Comparison of ENCODE assay signal across 15 cellular contexts in genomic region chr4:12036450-12036849, GRCh38.
DNase-seq lines count a peak whose midpoint lies in the region; ATAC-seq and TF ChIP-seq lines count a peak whose summit lies in the region.
"Had no signal": no experiment of that assay in that cellular context is flagged by ENCODE, and none has a peak within 500 bp of the region (broad histone marks: within the 10 kb centered on the region; RNA-seq: fewer than 3 reads in every experiment).

No MANE protein-coding gene starts in this region.

- TF ChIP-seq CTCF in left ventricle myocardium inferior (IDR thresholded peaks at IDR 0.05; ENCODE audit: borderline replicate concordance) (no peak), fibroblast of pulmonary artery (IDR thresholded peaks at IDR 0.05; ENCODE audit: low read length, missing control alignments) (no peak)

- H3K4me1 ChIP-seq in left ventricle myocardium inferior: no peaks in the 10 kb centered on the region
- H3K4me1 ChIP-seq: BLaER1 treated with 17β-estradiol and CSF1 and Interleukin-3, amounts not matched to agents 10 nM and 100 nM had no signal

- intact Hi-C loops in left ventricle myocardium superior (cut with micrococcal nuclease) (no loop called here), left ventricle myocardium inferior (cut with micrococcal nuclease) (no loop called here)

- H3K27me3 ChIP-seq in left ventricle myocardium inferior (ENCODE audit: low read depth): no peaks in the 10 kb centered on the region
- H3K27me3 ChIP-seq: BLaER1 treated with 17β-estradiol and CSF1 and Interleukin-3, amounts not matched to agents 10 nM and 100 nM had no signal

- DNase-seq in left ventricle myocardium superior (no peak), left ventricle myocardium inferior (no peak), dermis blood vessel endothelial cell (peak; percentile 45), fibroblast of pulmonary artery (ENCODE audit: low read depth) (peak; percentile 64)
- DNase-seq in stimulated activated CD4-positive, alpha-beta T cell treated with anti-CD3 and anti-CD28 coated beads, Interleukin-2, amount 100 ng/mL, for 48 hours: no peak
- DNase-seq: Calu3; CD8-positive, alpha-beta T cell; DMS79 treated with DMSO at 0.1 percent for 48 hours; GF-D8; GOT3; H7; HFFc6 had no signal

- H3K36me3 ChIP-seq in left ventricle myocardium inferior: no peaks in the 10 kb centered on the region
- H3K36me3 ChIP-seq: BLaER1 treated with 17β-estradiol and CSF1 and Interleukin-3, amounts not matched to agents 10 nM and 100 nM had no signal

- H3K4me3 ChIP-seq in left ventricle myocardium inferior (no peak overlapping the region), fibroblast of pulmonary artery (replicated peaks; ENCODE audit: low read depth, low read length) (no peak overlapping the region)
- H3K4me3 ChIP-seq: BLaER1 treated with 17β-estradiol and CSF1 and Interleukin-3, amounts not matched to agents 10 nM and 100 nM had no signal

- ATAC-seq in left ventricle myocardium superior: peak; percentile 28
- no peak for ATAC-seq in HG02852 (IDR thresholded peaks at IDR 0.05; ENCODE audit: unreplicated experiment)
- ATAC-seq: CD8-positive, alpha-beta T cell; HCT116 had no signal

- no peak overlapping the region for H3K27ac ChIP-seq in left ventricle myocardium inferior (replicated peaks)
- H3K27ac ChIP-seq: BLaER1 treated with 17β-estradiol and CSF1 and Interleukin-3, amounts not matched to agents 10 nM and 100 nM had no signal

- peaks cover 15% of the 10 kb centered on the region for H3K9me3 ChIP-seq in left ventricle myocardium inferior (replicated peaks)

Comparison
In these comparisons a context has a peak if more than half of its experiments do, and no peak if none do; other contexts are left out.
1. DNase-seq: peak in dermis blood vessel endothelial cell (single experiment) and fibroblast of pulmonary artery (single experiment); none in left ventricle myocardium superior (single experiment), left ventricle myocardium inferior (single experiment) and stimulated activated CD4-positive, alpha-beta T cell treated with anti-CD3 and anti-CD28 coated beads, Interleukin-2, amount 100 ng/mL, for 48 hours (0 of 2).